13 cellular contexts compared by ENCODE assay signal in the genomic region with DNA sequence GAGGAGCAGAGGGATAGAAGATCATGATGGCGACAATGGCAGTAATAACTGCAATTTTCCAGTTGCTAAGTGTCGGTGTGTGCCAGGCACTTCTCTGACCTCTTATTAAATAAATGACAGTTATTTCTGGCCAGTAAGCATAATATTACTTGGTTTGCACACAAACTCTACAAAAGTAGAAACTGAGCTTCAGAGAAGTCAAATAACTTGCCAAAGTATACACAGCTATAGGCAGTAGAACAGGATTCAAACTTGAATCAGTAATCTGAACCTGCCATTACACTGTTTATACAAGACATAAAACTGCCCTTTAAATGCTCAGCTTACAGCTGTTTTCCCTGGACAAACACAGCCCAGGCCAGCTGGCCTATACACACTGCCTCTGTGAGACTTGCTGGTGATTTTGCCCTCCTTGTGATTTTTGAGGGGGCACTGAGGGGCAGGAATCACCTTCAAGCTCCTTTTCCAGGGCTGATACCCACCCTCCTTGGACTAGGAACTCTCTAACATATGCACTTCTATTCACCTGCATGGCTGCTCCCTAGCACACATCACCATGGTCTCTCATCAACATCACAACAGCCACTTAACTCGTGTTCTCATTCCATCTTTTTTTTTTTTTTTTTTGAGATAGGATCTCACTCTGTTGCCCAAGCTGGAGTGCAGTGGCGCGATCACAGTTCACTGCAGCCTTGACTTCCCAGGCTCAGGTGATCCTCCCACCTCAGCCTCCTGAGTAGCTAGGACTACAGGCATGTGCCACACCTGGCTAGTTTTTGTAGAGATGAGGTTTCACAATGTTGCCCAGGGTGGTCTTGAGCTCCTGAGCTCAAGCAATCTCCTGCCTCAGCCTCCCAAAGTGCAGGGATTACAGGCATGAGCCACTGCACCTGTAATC.
DNase-seq lines count a peak whose midpoint lies in the region; ATAC-seq and TF ChIP-seq lines count a peak whose summit lies in the region.
"Had no signal": no experiment of that assay in that cellular context is flagged by ENCODE, and none has a peak within 500 bp of the region (broad histone marks: within the 10 kb centered on the region; RNA-seq: fewer than 3 reads in every experiment).

No MANE protein-coding gene starts in this region.

- H4K20me1 ChIP-seq in hepatocyte (ENCODE audit: insufficient read depth, poor library complexity, severe bottlenecking): no peaks in the 10 kb centered on the region

- H3K27ac ChIP-seq in 22Rv1 (peak overlapping the region; percentile 47), hepatocyte (no peak overlapping the region), tibial artery (no peak overlapping the region)

- no peak overlapping the region for H3K4me3 Mint-ChIP-seq in activated naive CD8-positive, alpha-beta T cell treated with anti-CD3 and anti-CD28 coated beads, Interleukin-2, amount 50 U/mL, for 24 hours
- H3K4me3 Mint-ChIP-seq: activated CD8-positive, alpha-beta T cell treated with anti-CD3 and anti-CD28 coated beads for 36 hours; HFFc6 had no signal

- WGBS in hepatocyte (ENCODE audit: low lambda C conversion rate, missing lambda C conversion rate): 56% methylated on average over 5 of the region's 5 CpGs

- H3K9me3 ChIP-seq in hepatocyte (ENCODE audit: low read depth) (no peaks in the 10 kb centered on the region), tibial artery (no peaks in the 10 kb centered on the region)
- H3K9me3 ChIP-seq: testis had no signal

- H3K4me3 ChIP-seq in hepatocyte (no peak overlapping the region), tibial artery (no peak overlapping the region)
- H3K4me3 ChIP-seq: testis had no signal

- no peak overlapping the region for H3K27ac Mint-ChIP-seq in activated naive CD8-positive, alpha-beta T cell treated with anti-CD3 and anti-CD28 coated beads, Interleukin-2, amount 50 U/mL, for 24 hours
- H3K27ac Mint-ChIP-seq: activated CD8-positive, alpha-beta T cell treated with anti-CD3 and anti-CD28 coated beads for 36 hours; HFFc6 had no signal

- intact Hi-C loops in cardiac septum (cut with DNase I): no loop called here
- intact Hi-C loops in tibial artery (cut with DNase I; ENCODE audit: low total_unique reads): no loop called here

- H3K36me3 Mint-ChIP-seq in activated naive CD8-positive, alpha-beta T cell treated with anti-CD3 and anti-CD28 coated beads, Interleukin-2, amount 50 U/mL, for 24 hours (ENCODE audit: low read depth): peaks cover 11% of the 10 kb centered on the region

- H3K36me3 ChIP-seq in hepatocyte (replicated peaks; ENCODE audit: insufficient read depth, low read depth): no peaks in the 10 kb centered on the region
- H3K36me3 ChIP-seq in tibial artery: no peaks in the 10 kb centered on the region

- H3K79me2 ChIP-seq in hepatocyte: peaks cover 4% of the 10 kb centered on the region

- H3K9me3 Mint-ChIP-seq in activated naive CD8-positive, alpha-beta T cell treated with anti-CD3 and anti-CD28 coated beads, Interleukin-2, amount 50 U/mL, for 24 hours: no peaks in the 10 kb centered on the region
- H3K9me3 Mint-ChIP-seq: activated CD8-positive, alpha-beta T cell treated with anti-CD3 and anti-CD28 coated beads for 36 hours; HFFc6 had no signal

- no peaks in the 10 kb centered on the region for H3K27me3 Mint-ChIP-seq in activated naive CD8-positive, alpha-beta T cell treated with anti-CD3 and anti-CD28 coated beads, Interleukin-2, amount 50 U/mL, for 24 hours
- H3K27me3 Mint-ChIP-seq: activated CD8-positive, alpha-beta T cell treated with anti-CD3 and anti-CD28 coated beads for 36 hours had no signal

- no peak for ATAC-seq in GM18858 (IDR thresholded peaks at IDR 0.05; ENCODE audit: unreplicated experiment)
- ATAC-seq in activated naive CD8-positive, alpha-beta T cell treated with anti-CD3 and anti-CD28 coated beads, Interleukin-2, amount 50 U/mL, for 24 hours: no peak
- ATAC-seq: activated CD8-positive, alpha-beta T cell treated with anti-CD3 and anti-CD28 coated beads for 36 hours had no signal

- peak overlapping the region; percentile 5 for H3K4me2 ChIP-seq in hepatocyte

- no peaks in the 10 kb centered on the region for H3K9me2 ChIP-seq in hepatocyte (replicated peaks; ENCODE audit: insufficient read depth)

- TF ChIP-seq CTCF in 22Rv1 (IDR thresholded peaks at IDR 0.05): no peak
- TF ChIP-seq CTCF in hepatocyte (IDR thresholded peaks at IDR 0.05; ENCODE audit: poor library complexity): no peak
- no peak for TF ChIP-seq CTCF in tibial artery (IDR thresholded peaks at IDR 0.05)

- DNase-seq in NCI-H1092 treated with DMSO at 0.1 percent for 48 hours (lab: John Stamatoyannopoulos, UW) (peak; percentile 90), NCI-H69 (lab: John Stamatoyannopoulos, UW) (peak; percentile 94), hepatocyte (ENCODE audit: low spot score) (peak; percentile 27), cardiac septum (ENCODE audit: low spot score) (no peak), tibial artery (no peak)
- no peak for DNase-seq in activated naive CD8-positive, alpha-beta T cell treated with anti-CD3 and anti-CD28 coated beads, Interleukin-2, amount 50 U/mL, for 24 hours
- DNase-seq: activated CD8-positive, alpha-beta T cell treated with anti-CD3 and anti-CD28 coated beads for 36 hours; effector CD8-positive, alpha-beta T cell; HFFc6; occipital lobe; testis had no signal

- H3K4me1 ChIP-seq in hepatocyte (ENCODE audit: insufficient read depth) (peaks cover 14% of the 10 kb centered on the region), tibial artery (peaks cover 0 to 31% (median 15%) of the 10 kb centered on the region in 4 donors)

- peaks cover 8% of the 10 kb centered on the region for H3K4me1 Mint-ChIP-seq in activated naive CD8-positive, alpha-beta T cell treated with anti-CD3 and anti-CD28 coated beads, Interleukin-2, amount 50 U/mL, for 24 hours

- H3K27me3 ChIP-seq in hepatocyte (no peaks in the 10 kb centered on the region), tibial artery (no peaks in the 10 kb centered on the region)
- H3K27me3 ChIP-seq: testis had no signal

- no peak overlapping the region for H2AFZ ChIP-seq in hepatocyte

Comparison
In these comparisons a context has a peak if more than half of its experiments do, and no peak if none do; other contexts are left out.
1. DNase-seq: peak in NCI-H1092 treated with DMSO at 0.1 percent for 48 hours (single experiment), NCI-H69 (single experiment) and hepatocyte (single experiment); none in activated naive CD8-positive, alpha-beta T cell treated with anti-CD3 and anti-CD28 coated beads, Interleukin-2, amount 50 U/mL, for 24 hours (single experiment), cardiac septum (single experiment) and tibial artery (0 of 2).